Comparison of ENCODE assay signal across 17 cellular contexts in genomic region chr5:39598641-39599248, GRCh38.
DNase-seq lines count a peak whose midpoint lies in the region; ATAC-seq and TF ChIP-seq lines count a peak whose summit lies in the region.
"Had no signal": no experiment of that assay in that cellular context is flagged by ENCODE, and none has a peak within 500 bp of the region (broad histone marks: within the 10 kb centered on the region; RNA-seq: fewer than 3 reads in every experiment).

No MANE protein-coding gene starts in this region.

- H3K4me1 ChIP-seq in HUES48 (ENCODE audit: control insufficient read depth, insufficient read depth, low read length) = no peaks in the 10 kb centered on the region
- H3K4me1 ChIP-seq in PC-3 (ENCODE audit: insufficient read depth, low read length) = peaks cover 16% of the 10 kb centered on the region
- H3K4me1 ChIP-seq in hepatocyte (ENCODE audit: insufficient read depth) = peaks cover 18% of the 10 kb centered on the region
- H3K4me1 ChIP-seq in smooth muscle cell (ENCODE audit: low read depth) = no peaks in the 10 kb centered on the region
- H3K4me1 ChIP-seq: SJCRH30 had no signal

- H3K9ac ChIP-seq in HUES48 (ENCODE audit: low read depth, low read length) (no peak overlapping the region; the same call in 1 of the 2 replicates), PC-3 (ENCODE audit: low read length) (no peak overlapping the region), smooth muscle cell (ENCODE audit: low read depth) (no peak overlapping the region)
- H3K9ac ChIP-seq: BLaER1 treated with 17β-estradiol and CSF1 and Interleukin-3, amounts not matched to agents 10 nM and 100 nM; KMS-11 had no signal

- H3K9me2 ChIP-seq in PC-3 (replicated peaks; ENCODE audit: low read length) = no peaks in the 10 kb centered on the region
- H3K9me2 ChIP-seq in hepatocyte (replicated peaks; ENCODE audit: insufficient read depth) = no peaks in the 10 kb centered on the region

- peak overlapping the region; percentile 44; the same call in 1 of the 2 replicates for H2AFZ ChIP-seq in PC-3 (ENCODE audit: low read length)
- H2AFZ ChIP-seq in hepatocyte = no peak overlapping the region
- H2AFZ ChIP-seq in smooth muscle cell (ENCODE audit: low read depth) = no peak overlapping the region

- DNase-seq in PC-3 (no peak), hepatocyte (ENCODE audit: low spot score) (peak; percentile 41), omental fat pad (ENCODE audit: low spot score) (no peak), smooth muscle cell (lab: John Stamatoyannopoulos, UW; ENCODE audit: unreplicated experiment) (no peak), dermis blood vessel endothelial cell (no peak)
- DNase-seq in stimulated activated naive CD4-positive, alpha-beta T cell treated with Interleukin-2 at 50 U/mL for 16 hours (lab: John Stamatoyannopoulos, UW) = no peak
- DNase-seq: CD8-positive, alpha-beta T cell; DMS53; EL; GOT3; NCI-H187 treated with DMSO at 0.1 percent for 48 hours; NCI-H226; NCI-H524; SJCRH30 had no signal

- intact Hi-C loops in PC-3 (cut with micrococcal nuclease) = no loop called here

- BruUV-seq in PC-3 (replicated peaks; lab: Mats Ljungman, UMichigan) = no TSS peak

- TF ChIP-seq CTCF in PC-3 (conservative IDR thresholded peaks at IDR 0.05; ENCODE audit: low read depth, low read length) (no peak), hepatocyte (IDR thresholded peaks at IDR 0.05; ENCODE audit: poor library complexity) (no peak), omental fat pad (IDR thresholded peaks at IDR 0.05) (no peak), smooth muscle cell (IDR thresholded peaks at IDR 0.05; ENCODE audit: borderline replicate concordance, insufficient read depth, poor library complexity, severe bottlenecking) (no peak)

- no peaks in the 10 kb centered on the region for H3K79me2 ChIP-seq in PC-3 (ENCODE audit: low read length)
- H3K79me2 ChIP-seq in hepatocyte = no peaks in the 10 kb centered on the region
- H3K79me2 ChIP-seq in smooth muscle cell (ENCODE audit: low read depth) = no peaks in the 10 kb centered on the region

- ATAC-seq in PC-3 = no peak
- peak; percentile 37 for ATAC-seq in omental fat pad (ENCODE audit: low FRiP score)
- ATAC-seq: CD8-positive, alpha-beta T cell had no signal

- H3F3A ChIP-seq in PC-3 (ENCODE audit: low read length, unreplicated experiment) (no peaks in the 10 kb centered on the region), smooth muscle cell (ENCODE audit: low read depth) (no peaks in the 10 kb centered on the region)

- H3K9me3 ChIP-seq in HUES48 (ENCODE audit: control insufficient read depth, insufficient read depth, low read length) (no peaks in the 10 kb centered on the region), PC-3 (ENCODE audit: low read length) (no peaks in the 10 kb centered on the region), hepatocyte (ENCODE audit: low read depth) (no peaks in the 10 kb centered on the region), smooth muscle cell (replicated peaks; ENCODE audit: low read depth) (no peaks in the 10 kb centered on the region)
- H3K9me3 ChIP-seq: SJCRH30 had no signal

- WGBS in hepatocyte (ENCODE audit: low lambda C conversion rate, missing lambda C conversion rate) = 83% methylated on average over 14 of the region's 14 CpGs
- 86% methylated on average over 14 of the region's 14 CpGs for WGBS in smooth muscle cell (ENCODE audit: low lambda C conversion rate)

- CTCF ChIA-PET in PC-3 (lab: Charles Lee) = interaction anchor here (0.6 to 1.4 kb wide), 2 partner anchors 41 to 50 kb away, joined by 3 to 4 read pairs; no protein-coding TSS in a partner anchor

- H3K4me2 ChIP-seq in PC-3 (ENCODE audit: low read length) (no peak overlapping the region), hepatocyte (peak overlapping the region; percentile 20), smooth muscle cell (no peak overlapping the region)
- H3K4me2 ChIP-seq: BLaER1 treated with 17β-estradiol and CSF1 and Interleukin-3, amounts not matched to agents 10 nM and 100 nM; KMS-11 had no signal

- no peaks in the 10 kb centered on the region for H4K20me1 ChIP-seq in PC-3 (ENCODE audit: low read length)
- H4K20me1 ChIP-seq in hepatocyte (ENCODE audit: insufficient read depth, poor library complexity, severe bottlenecking) = no peaks in the 10 kb centered on the region
- no peaks in the 10 kb centered on the region for H4K20me1 ChIP-seq in smooth muscle cell (ENCODE audit: low read depth)
- H4K20me1 ChIP-seq: BLaER1 treated with 17β-estradiol and CSF1 and Interleukin-3, amounts not matched to agents 10 nM and 100 nM had no signal

- H3K36me3 ChIP-seq in HUES48 (ENCODE audit: control insufficient read depth, insufficient read depth, low read length) (no peaks in the 10 kb centered on the region), PC-3 (ENCODE audit: low read depth, low read length) (no peaks in the 10 kb centered on the region), hepatocyte (replicated peaks; ENCODE audit: insufficient read depth, low read depth) (no peaks in the 10 kb centered on the region), smooth muscle cell (ENCODE audit: low read depth) (no peaks in the 10 kb centered on the region)
- H3K36me3 ChIP-seq: BLaER1 treated with 17β-estradiol and CSF1 and Interleukin-3, amounts not matched to agents 10 nM and 100 nM; SJCRH30 had no signal

- H3K4me3 ChIP-seq in HUES48 (ENCODE audit: low read depth, low read length) (no peak overlapping the region), PC-3 (ENCODE audit: low read length) (no peak overlapping the region), hepatocyte (no peak overlapping the region), smooth muscle cell (no peak overlapping the region)
- H3K4me3 ChIP-seq: BLaER1 treated with 17β-estradiol and CSF1 and Interleukin-3, amounts not matched to agents 10 nM and 100 nM; SJCRH30 had no signal

- H3K27ac ChIP-seq in HUES48 (ENCODE audit: low read depth, low read length) (peak overlapping the region; percentile 16), PC-3 (ENCODE audit: low read length) (no peak overlapping the region), hepatocyte (peak overlapping the region; percentile 62), smooth muscle cell (ENCODE audit: low read depth) (no peak overlapping the region)
- H3K27ac ChIP-seq: BLaER1 treated with 17β-estradiol and CSF1 and Interleukin-3, amounts not matched to agents 10 nM and 100 nM; KMS-11; SJCRH30 had no signal

- H3K27me3 ChIP-seq in HUES48 (ENCODE audit: control insufficient read depth, insufficient read depth, low read length) (no peaks in the 10 kb centered on the region), PC-3 (ENCODE audit: low read length) (no peaks in the 10 kb centered on the region), hepatocyte (no peaks in the 10 kb centered on the region), smooth muscle cell (ENCODE audit: low read depth) (no peaks in the 10 kb centered on the region)
- H3K27me3 ChIP-seq: BLaER1 treated with 17β-estradiol and CSF1 and Interleukin-3, amounts not matched to agents 10 nM and 100 nM; SJCRH30 had no signal

- POLR2A ChIA-PET in PC-3 (lab: Charles Lee; ENCODE audit: unreplicated experiment) = no interaction called here

Comparison
In these comparisons a context has a peak if more than half of its experiments do, and no peak if none do; other contexts are left out.
1. H3K27ac ChIP-seq: peak in HUES48 (single experiment) and hepatocyte (single experiment); none in PC-3 (single experiment) and smooth muscle cell (single experiment).